Comparison of ENCODE assay signal across 1 cellular context in the genomic region with DNA sequence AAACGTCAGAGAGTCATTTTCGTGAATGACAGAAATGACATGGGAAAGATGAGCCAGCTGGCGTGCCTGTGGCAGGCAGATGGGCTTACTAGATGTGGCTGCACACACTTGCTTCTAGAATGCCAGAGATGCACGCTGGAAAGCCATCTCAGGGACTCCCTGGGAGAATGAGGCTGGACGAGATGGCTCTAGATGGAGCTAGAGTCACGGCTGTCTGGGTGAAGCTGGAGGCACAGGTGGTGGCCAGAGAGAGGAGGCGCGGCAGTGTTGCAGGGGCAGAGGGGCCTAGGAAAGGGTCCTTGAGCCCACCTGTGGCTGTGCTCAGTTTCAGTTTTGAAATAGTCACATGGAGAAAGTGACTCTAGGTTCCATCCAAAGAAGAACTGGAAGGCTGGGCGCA.
TF ChIP-seq lines count a peak whose summit lies in the region.

No MANE protein-coding gene starts in this region.

TF ChIP-seq in HepG2, 621 proteins besides CTCF, POLR2A, EP300 and RAD21:
- TF ChIP-seq ARID5B (CRISPR knock-in tag; IDR thresholded peaks at IDR 0.05) (no peak), ZSCAN22 (CRISPR knock-in tag; IDR thresholded peaks at IDR 0.05) (peak; percentile 64; the same call in 1 of the 2 replicates), STAG1 (CRISPR knock-in tag; IDR thresholded peaks at IDR 0.05) (peak; percentile 59)
- TF ChIP-seq, protein P1, sequence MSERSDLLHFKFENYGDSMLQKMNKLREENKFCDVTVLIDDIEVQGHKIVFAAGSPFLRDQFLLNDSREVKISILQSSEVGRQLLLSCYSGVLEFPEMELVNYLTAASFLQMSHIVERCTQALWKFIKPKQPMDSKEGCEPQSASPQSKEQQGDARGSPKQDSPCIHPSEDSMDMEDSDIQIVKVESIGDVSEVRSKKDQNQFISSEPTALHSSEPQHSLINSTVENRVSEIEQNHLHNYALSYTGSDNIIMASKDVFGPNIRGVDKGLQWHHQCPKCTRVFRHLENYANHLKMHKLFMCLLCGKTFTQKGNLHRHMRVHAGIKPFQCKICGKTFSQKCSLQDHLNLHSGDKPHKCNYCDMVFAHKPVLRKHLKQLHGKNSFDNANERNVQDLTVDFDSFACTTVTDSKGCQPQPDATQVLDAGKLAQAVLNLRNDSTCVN (CRISPR knock-in tag; IDR thresholded peaks at IDR 0.05; ENCODE audit: borderline replicate concordance): peak; percentile 77; the same call in 1 of the 2 replicates
